In genomic region chr15:90561344-90562244, GRCh38 we compare ENCODE assay signal across 8 cellular contexts. TPM values are rescaled to one million over a fixed set of nuclear protein-coding genes. Genes with fewer than 3 reads are reported as not detected.
DNase-seq lines count a peak whose midpoint lies in the region; ATAC-seq and TF ChIP-seq lines count a peak whose summit lies in the region.

No MANE protein-coding gene starts in this region.

- peaks cover 33% of the 10 kb centered on the region for H3K36me3 Mint-ChIP-seq in activated CD8-positive, alpha-beta memory T cell treated with anti-CD3 and anti-CD28 coated beads, Interleukin-2, amount 10 ng/mL, durations not matched to agents 7 days and 5 days
- peaks cover 0 to 43% of the 10 kb centered on the region in 2 donors for H3K36me3 Mint-ChIP-seq in activated naive CD4-positive, alpha-beta T cell treated with anti-CD3 and anti-CD28 coated beads, Interleukin-2, amount 50 U/mL, for 72 hours

- H3K9me3 Mint-ChIP-seq in activated CD8-positive, alpha-beta memory T cell treated with anti-CD3 and anti-CD28 coated beads, Interleukin-2, amount 10 ng/mL, durations not matched to agents 7 days and 5 days (ENCODE audit: low read depth): no peaks in the 10 kb centered on the region
- H3K9me3 Mint-ChIP-seq in activated naive CD4-positive, alpha-beta T cell treated with anti-CD3 and anti-CD28 coated beads, Interleukin-2, amount 50 U/mL, for 72 hours: peaks cover 0 to 3% of the 10 kb centered on the region in 2 donors

- no peak for DNase-seq in activated CD8-positive, alpha-beta memory T cell treated with anti-CD3 and anti-CD28 coated beads, Interleukin-2, amount 10 ng/mL, durations not matched to agents 7 days and 5 days
- no peak for DNase-seq in activated CD8-positive, alpha-beta memory T cell treated with anti-CD3 and anti-CD28 coated beads, Interleukin-2, amount 50 U/mL, for 4 hours
- no peak for DNase-seq in activated naive CD4-positive, alpha-beta T cell treated with anti-CD3 and anti-CD28 coated beads, Interleukin-2, amount 50 U/mL, for 72 hours (ENCODE audit: low spot score in 2 of 2)
- no peak for DNase-seq in thyroid gland
- no peak for DNase-seq in pons (ENCODE audit: low spot score)
- no peak for DNase-seq in activated CD8-positive, alpha-beta memory T cell treated with anti-CD3 and anti-CD28 coated beads for 24 hours
- DNase-seq in NCI-H1694 (lab: John Stamatoyannopoulos, UW): no peak

- no peak overlapping the region for H3K9ac ChIP-seq in liver (ENCODE audit: low read depth in 1 of 2, low read length in 2 of 2)

- H3K4me1 Mint-ChIP-seq in activated CD8-positive, alpha-beta memory T cell treated with anti-CD3 and anti-CD28 coated beads, Interleukin-2, amount 10 ng/mL, durations not matched to agents 7 days and 5 days: peaks cover 87% of the 10 kb centered on the region

- H3K9me3 ChIP-seq in liver (ENCODE audit: control insufficient read depth in 4 of 4, low read length in 3 of 4): no peaks in the 10 kb centered on the region
- no peaks in the 10 kb centered on the region for H3K9me3 ChIP-seq in thyroid gland

- intact Hi-C loops in thyroid gland (cut with DNase I): no loop called here

- TF ChIP-seq POLR2A in thyroid gland (IDR thresholded peaks at IDR 0.05): no peak

- 70% methylated on average over 5 of the region's 5 CpGs for WGBS in liver
- WGBS in thyroid gland, 2 donors: 76 to 79% methylated on average over 5 of the region's 5 CpGs

- TF ChIP-seq CTCF in liver (IDR thresholded peaks at IDR 0.05; ENCODE audit: low read depth, low read length, missing input control) (no peak), thyroid gland (IDR thresholded peaks at IDR 0.05) (no peak)

- H3K27ac ChIP-seq in liver (ENCODE audit: low read depth in 1 of 2, low read length in 2 of 2) (peak overlapping the region; percentile 56 to 60), thyroid gland (peak overlapping the region; percentile 41 to 89 (median 78))

- H3K4me1 ChIP-seq in liver (ENCODE audit: control insufficient read depth in 4 of 4, insufficient read depth in 4 of 4, low read length in 3 of 4) (peaks cover 28 to 60% (median 51%) of the 10 kb centered on the region in 4 donors), thyroid gland (peaks cover 74 to 91% of the 10 kb centered on the region in 2 donors)

- CTCF ChIA-PET in activated CD8-positive, alpha-beta memory T cell treated with anti-CD3 and anti-CD28 coated beads, Interleukin-2, amount 10 ng/mL, durations not matched to agents 7 days and 5 days (lab: Charles Lee): interaction anchor here (0.7 to 1.7 kb wide), 9 partner anchors 10 to 370 kb away, joined by 3 to 5 read pairs (median 4); partner anchors contain the start of gene HDDC3

- H3K4me3 ChIP-seq in liver (ENCODE audit: low read depth in 1 of 3, low read length in 3 of 3) (no peak overlapping the region), thyroid gland (replicated peaks in 1 of 3) (no peak overlapping the region)

- no peak overlapping the region for H3K4me3 Mint-ChIP-seq in activated CD8-positive, alpha-beta memory T cell treated with anti-CD3 and anti-CD28 coated beads, Interleukin-2, amount 10 ng/mL, durations not matched to agents 7 days and 5 days

- ATAC-seq in activated CD8-positive, alpha-beta memory T cell treated with anti-CD3 and anti-CD28 coated beads, Interleukin-2, amount 10 ng/mL, durations not matched to agents 7 days and 5 days: peak; percentile 43
- ATAC-seq in activated naive CD4-positive, alpha-beta T cell treated with anti-CD3 and anti-CD28 coated beads, Interleukin-2, amount 50 U/mL, for 72 hours: peak; percentile 48 to 60

- H3K27me3 ChIP-seq in liver (ENCODE audit: control insufficient read depth in 4 of 4, insufficient read depth in 4 of 4, low read length in 3 of 4) (no peaks in the 10 kb centered on the region), thyroid gland (no peaks in the 10 kb centered on the region)

- H3K36me3 ChIP-seq in liver (ENCODE audit: control insufficient read depth in 4 of 4, insufficient read depth in 3 of 4, low read depth in 1 of 4, low read length in 3 of 4) (no peaks in the 10 kb centered on the region), thyroid gland (no peaks in the 10 kb centered on the region)

- peak overlapping the region; percentile 76 for H3K27ac Mint-ChIP-seq in activated CD8-positive, alpha-beta memory T cell treated with anti-CD3 and anti-CD28 coated beads, Interleukin-2, amount 10 ng/mL, durations not matched to agents 7 days and 5 days
- peak overlapping the region; percentile 84 for H3K27ac Mint-ChIP-seq in activated naive CD4-positive, alpha-beta T cell treated with anti-CD3 and anti-CD28 coated beads, Interleukin-2, amount 50 U/mL, for 72 hours

- no peaks in the 10 kb centered on the region for H3K27me3 Mint-ChIP-seq in activated CD8-positive, alpha-beta memory T cell treated with anti-CD3 and anti-CD28 coated beads, Interleukin-2, amount 10 ng/mL, durations not matched to agents 7 days and 5 days

- peak; percentile 21 to 33 for TF ChIP-seq RAD21 in liver (IDR thresholded peaks at IDR 0.05)

TF ChIP-seq in liver, 16 proteins besides CTCF, POLR2A, EP300 and RAD21:
- TF ChIP-seq GABPA (IDR thresholded peaks at IDR 0.05 in 1 of 2, conservative IDR thresholded peaks at IDR 0.05 in 1 of 2): no peak
- TF ChIP-seq HNF4A (conservative IDR thresholded peaks at IDR 0.05): peak; percentile 33 to 45
- TF ChIP-seq MAX (IDR thresholded peaks at IDR 0.05): peak; percentile 13
- TF ChIP-seq ATF3 (IDR thresholded peaks at IDR 0.05): no peak
- peak in 1 of 2 donors; percentile 21 for TF ChIP-seq RXRA (IDR thresholded peaks at IDR 0.05)
- TF ChIP-seq JUND (IDR thresholded peaks at IDR 0.05): peak in 1 of 2 donors; percentile 21
- no peak for TF ChIP-seq FOXA2 (IDR thresholded peaks at IDR 0.05)
- TF ChIP-seq FOXA1 (IDR thresholded peaks at IDR 0.05): no peak
- TF ChIP-seq EGR1 (IDR thresholded peaks at IDR 0.05; ENCODE audit: low read depth in 2 of 2): no peak
- no peak for TF ChIP-seq NR2F2 (IDR thresholded peaks at IDR 0.05)
- peak; percentile 14 for TF ChIP-seq YY1 (IDR thresholded peaks at IDR 0.05)

RNA-seq across cellular contexts. Expression of gene CRTC3, which starts 31.9 kb away (rescaled TPM):
- 10 to 100 TPM; 62.3 to 79.1 TPM for total RNA-seq in activated CD8-positive, alpha-beta memory T cell treated with anti-CD3 and anti-CD28 coated beads, Interleukin-2, amount 10 ng/mL, durations not matched to agents 7 days and 5 days
- total RNA-seq in activated naive CD4-positive, alpha-beta T cell treated with anti-CD3 and anti-CD28 coated beads, Interleukin-2, amount 50 U/mL, for 72 hours: 10 to 100 TPM; 41.8 to 58.1 TPM
- total RNA-seq in liver: 10 to 100 TPM in 1 of 2 donors, 1 to 10 TPM in 1; 9.2 to 16.8 TPM
- 1 to 10 TPM; 5.1 to 6.0 TPM for polyA plus RNA-seq in liver
- 10 to 100 TPM; 49.4 to 76.0 (median 62.6) TPM for total RNA-seq in thyroid gland
